ENCODE assay signal across 1 cellular context in genomic region chr4:112693507-112693906, GRCh38.
TF ChIP-seq lines count a peak whose summit lies in the region.

No MANE protein-coding gene starts in this region.

TF ChIP-seq in H1, 55 proteins besides CTCF, POLR2A, EP300 and RAD21:
- TF ChIP-seq RFX5 (IDR thresholded peaks at IDR 0.05; ENCODE audit: borderline replicate concordance, low read depth, low read length), result no peak
